ENCODE assay signal across 1 cellular context in genomic region chr17:83122834-83123233, GRCh38.
TF ChIP-seq lines count a peak whose summit lies in the region.

No MANE protein-coding gene starts in this region.

TF ChIP-seq in A549, 52 proteins besides CTCF, POLR2A, EP300 and RAD21 (continued from another document):
- TF ChIP-seq, protein P1, sequence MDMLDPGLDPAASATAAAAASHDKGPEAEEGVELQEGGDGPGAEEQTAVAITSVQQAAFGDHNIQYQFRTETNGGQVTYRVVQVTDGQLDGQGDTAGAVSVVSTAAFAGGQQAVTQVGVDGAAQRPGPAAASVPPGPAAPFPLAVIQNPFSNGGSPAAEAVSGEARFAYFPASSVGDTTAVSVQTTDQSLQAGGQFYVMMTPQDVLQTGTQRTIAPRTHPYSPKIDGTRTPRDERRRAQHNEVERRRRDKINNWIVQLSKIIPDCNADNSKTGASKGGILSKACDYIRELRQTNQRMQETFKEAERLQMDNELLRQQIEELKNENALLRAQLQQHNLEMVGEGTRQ (IDR thresholded peaks at IDR 0.05), result no peak
- no peak for TF ChIP-seq RFX5 (IDR thresholded peaks at IDR 0.05)
- TF ChIP-seq FOSB (CRISPR knock-in tag; IDR thresholded peaks at IDR 0.05), result no peak
- TF ChIP-seq, protein P2, sequence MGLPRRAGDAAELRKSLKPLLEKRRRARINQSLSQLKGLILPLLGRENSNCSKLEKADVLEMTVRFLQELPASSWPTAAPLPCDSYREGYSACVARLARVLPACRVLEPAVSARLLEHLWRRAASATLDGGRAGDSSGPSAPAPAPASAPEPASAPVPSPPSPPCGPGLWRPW (IDR thresholded peaks at IDR 0.05), result no peak
- no peak for TF ChIP-seq EHF (CRISPR knock-in tag; IDR thresholded peaks at IDR 0.05)
TF ChIP-seq in A549: peak in this region for 0.
